In genomic region chr7:5284304-5285281, GRCh38 we compare ENCODE assay signal across 8 cellular contexts.
DNase-seq lines count a peak whose midpoint lies in the region; ATAC-seq lines count a peak whose summit lies in the region.

No MANE protein-coding gene starts in this region.

- ATAC-seq in HG03095 (IDR thresholded peaks at IDR 0.05; ENCODE audit: unreplicated experiment) (no peak), HG03565 (IDR thresholded peaks at IDR 0.05; ENCODE audit: unreplicated experiment) (no peak)

- peak overlapping the region; percentile 3 for H3K9ac ChIP-seq in NT2/D1 (ENCODE audit: insufficient read length, low read depth)

- H3K4me3 ChIP-seq in NT2/D1 (ENCODE audit: insufficient read length, low read depth) (no peak overlapping the region), neuron (ENCODE audit: low read length) (peak overlapping the region; percentile 71)

- H3K27me3 ChIP-seq in NT2/D1 (ENCODE audit: insufficient read depth, insufficient read length) (no peaks in the 10 kb centered on the region), neuron (ENCODE audit: insufficient read depth, low read length) (no peaks in the 10 kb centered on the region)

- peaks cover 7% of the 10 kb centered on the region for H3K4me1 ChIP-seq in NT2/D1 (ENCODE audit: insufficient read depth, insufficient read length)
- peaks cover 7% of the 10 kb centered on the region for H3K4me1 ChIP-seq in neuron (ENCODE audit: insufficient read depth, low read length)

- H3K9me3 ChIP-seq in NT2/D1 (ENCODE audit: insufficient read depth, low read length) (no peaks in the 10 kb centered on the region), neuron (ENCODE audit: low read length) (no peaks in the 10 kb centered on the region)

- no peak overlapping the region for H2AFZ ChIP-seq in neuron (ENCODE audit: low read depth, low read length)

- H3K36me3 ChIP-seq in NT2/D1 (ENCODE audit: insufficient read depth, insufficient read length, low read length) (peaks cover 3% of the 10 kb centered on the region), neuron (ENCODE audit: insufficient read depth, low read length) (peaks cover 18% of the 10 kb centered on the region)

- peak; percentile 92 for DNase-seq in DMS 273 (lab: John Stamatoyannopoulos, UW; ENCODE audit: unreplicated experiment)
- peak; percentile 63 for DNase-seq in HK-2 (ENCODE audit: unreplicated experiment)
- DNase-seq in NT2/D1 (ENCODE audit: low read depth, low spot score): peak; percentile 80
- peak; percentile 77 for DNase-seq in ecto neural progenitor cell (ENCODE audit: low spot score)
- DNase-seq in stimulated activated CD4-positive, alpha-beta T cell treated with anti-CD3 and anti-CD28 coated beads, Interleukin-12 subunit alpha, Interleukin-12 subunit beta, amount 100 ng/mL, for 4 hours: no peak
